Comparison of ENCODE assay signal across 16 cellular contexts in genomic region chr1:236020359-236021000, GRCh38. TPM values are rescaled to one million over a fixed set of nuclear protein-coding genes. Genes with fewer than 3 reads are reported as not detected.
DNase-seq lines count a peak whose midpoint lies in the region; ATAC-seq and TF ChIP-seq lines count a peak whose summit lies in the region.
"Had no signal": no experiment of that assay in that cellular context is flagged by ENCODE, and none has a peak within 500 bp of the region (broad histone marks: within the 10 kb centered on the region; RNA-seq: fewer than 3 reads in every experiment).

No MANE protein-coding gene starts in this region.

- no peaks in the 10 kb centered on the region for H3K27me3 ChIP-seq in A673 (replicated peaks; ENCODE audit: insufficient read depth, low read depth, low read length, poor library complexity)
- H3K27me3 ChIP-seq in psoas muscle (ENCODE audit: insufficient read depth in 3 of 3, low read length in 2 of 3), result no peaks in the 10 kb centered on the region
- no peaks in the 10 kb centered on the region for H3K27me3 ChIP-seq in testis

- CTCF ChIA-PET in A673 (lab: Charles Lee), result no interaction called here

- H3K36me3 ChIP-seq in A673 (ENCODE audit: insufficient read depth, low read length, poor library complexity, severe bottlenecking), result no peaks in the 10 kb centered on the region
- peaks cover 0 to 19% of the 10 kb centered on the region in 2 donors for H3K36me3 ChIP-seq in psoas muscle (ENCODE audit: insufficient read depth in 1 of 2, low read depth in 1 of 2)
- no peaks in the 10 kb centered on the region for H3K36me3 ChIP-seq in testis (ENCODE audit: low read depth, missing control alignments)

- H3K9me3 ChIP-seq in A673 (ENCODE audit: low read depth, low read length, poor library complexity, severe bottlenecking) (no peaks in the 10 kb centered on the region), psoas muscle (no peaks in the 10 kb centered on the region), testis (no peaks in the 10 kb centered on the region)

- peak; percentile 22 to 59 (median 46) for ATAC-seq in psoas muscle
- no peak for ATAC-seq in HG03025 (IDR thresholded peaks at IDR 0.05; ENCODE audit: low FRiP score, unreplicated experiment)

- H3K27ac ChIP-seq in A673 (ENCODE audit: low read depth, low read length, poor library complexity, severe bottlenecking) (no peak overlapping the region), psoas muscle (peak overlapping the region; percentile 68), testis (peak overlapping the region in 1 of 2 donors; percentile 89)

- 42 to 63% (median 47%) methylated on average over 14 of the region's 14 CpGs for WGBS in psoas muscle, 3 donors
- WGBS in testis, 2 donors, result 87 to 89% methylated on average over 14 of the region's 14 CpGs

- H3K4me3 ChIP-seq in A673 (ENCODE audit: low read depth, low read length, poor library complexity, severe bottlenecking), result no peak overlapping the region
- H3K4me3 ChIP-seq in fibroblast of villous mesenchyme (ENCODE audit: low read depth, low read length), result no peak overlapping the region
- H3K4me3 ChIP-seq in psoas muscle, result no peak overlapping the region
- H3K4me3 ChIP-seq in testis, result no peak overlapping the region

- POLR2A ChIA-PET in A673 (lab: Charles Lee; ENCODE audit: low non-redundant PET), result no interaction called here

- BruUV-seq in A673 (replicated peaks; lab: Mats Ljungman, UMichigan), result no TSS peak

- DNase-seq in A673 (ENCODE audit: low spot score) (peak; percentile 8), MV-4-11 (lab: John Stamatoyannopoulos, UW) (peak; percentile 47), fibroblast of villous mesenchyme (ENCODE audit: low read depth) (peak; percentile 84), psoas muscle (peak in 1 of 2 donors; percentile 38), T-helper 9 cell (no peak), NCI-H748 (lab: John Stamatoyannopoulos, UW; ENCODE audit: unreplicated experiment) (no peak), testis (no peak)
- DNase-seq: AML-193; amniotic stem cell; DMS53; effector memory CD4-positive, alpha-beta T cell; GOT3; hypothalamus; NCI-H1092; RPMI8226 had no signal

- H3K4me1 ChIP-seq in A673 (ENCODE audit: insufficient read depth, low read length, poor library complexity, severe bottlenecking) (no peaks in the 10 kb centered on the region), psoas muscle (no peaks in the 10 kb centered on the region), testis (peaks cover 36% of the 10 kb centered on the region)

- TF ChIP-seq POLR2A in testis (IDR thresholded peaks at IDR 0.05), result no peak

- intact Hi-C loops in A673 (cut with micrococcal nuclease; ENCODE audit: unreplicated experiment) (no loop called here), psoas muscle (cut with DNase I) (no loop called here), testis (cut with DNase I; ENCODE audit: low total_unique reads) (no loop called here)

- TF ChIP-seq CTCF in A673 (conservative IDR thresholded peaks at IDR 0.05; ENCODE audit: low read depth, low read length) (no peak), fibroblast of villous mesenchyme (IDR thresholded peaks at IDR 0.05; ENCODE audit: insufficient read depth, low read depth, low read length) (no peak), psoas muscle (IDR thresholded peaks at IDR 0.05) (no peak), testis (IDR thresholded peaks at IDR 0.05) (no peak)

RNA-seq across cellular contexts. Expression of gene NID1, which starts 44.4 kb away (rescaled TPM):
- total RNA-seq in A673 (2021) (0.64 and 0.66 TPM in 2 replicates), fibroblast of villous mesenchyme (204 and 211 TPM in 2 replicates), psoas muscle (10 to 100 TPM; 12.0 to 31.8 (median 23.8) TPM), testis (10 to 100 TPM; 18.8 to 36.1 TPM)
- polyA plus RNA-seq in psoas muscle (10 to 100 TPM; 13.1 to 23.7 (median 15.9) TPM), testis (ENCODE audit: insufficient read depth, low read depth, low replicate concordance) (21.0 TPM)

Comparison
In these comparisons a context has a peak if more than half of its experiments do, and no peak if none do; other contexts are left out.
1. DNase-seq: peak in A673 (single experiment), MV-4-11 (single experiment) and fibroblast of villous mesenchyme (single experiment); none in T-helper 9 cell (single experiment), NCI-H748 (single experiment) and testis (single experiment).